Comparison of ENCODE assay signal across 17 cellular contexts in genomic region chr10:43386981-43387677, GRCh38. TPM values are rescaled to one million over a fixed set of nuclear protein-coding genes. Genes with fewer than 3 reads are reported as not detected.
DNase-seq lines count a peak whose midpoint lies in the region; ATAC-seq, FAIRE-seq and TF ChIP-seq lines count a peak whose summit lies in the region.
"Had no signal": no experiment of that assay in that cellular context is flagged by ENCODE, and none has a peak within 500 bp of the region (broad histone marks: within the 10 kb centered on the region; RNA-seq: fewer than 3 reads in every experiment).

No MANE protein-coding gene starts in this region.

- H3K56ac ChIP-seq in H1 (replicated peaks; ENCODE audit: insufficient read length, low read depth, low read length) = no peak overlapping the region

- no peak overlapping the region for H3K9ac ChIP-seq in H1 (replicated peaks in 1 of 4; ENCODE audit: extremely low read depth in 1 of 4, low read depth in 3 of 4, low read length in 3 of 4)

- H3K9me2 ChIP-seq in PC-9 (ENCODE audit: insufficient read depth) = no peaks in the 10 kb centered on the region

- no peak for TF ChIP-seq EP300 in H1 (IDR thresholded peaks at IDR 0.05; ENCODE audit: borderline replicate concordance in 1 of 2, low read depth in 2 of 2, low read length in 2 of 2)
- TF ChIP-seq EP300 in esophagus muscularis mucosa (IDR thresholded peaks at IDR 0.05) = no peak

- H3K27me3 ChIP-seq in PC-9 (ENCODE audit: insufficient read depth, low read depth) = no peaks in the 10 kb centered on the region
- H3K27me3 ChIP-seq in H1 (replicated peaks in 1 of 4; ENCODE audit: control insufficient read depth in 3 of 4, extremely low read depth in 1 of 4, insufficient read depth in 3 of 4, low read length in 3 of 4) = no peaks in the 10 kb centered on the region
- H3K27me3 ChIP-seq in esophagus muscularis mucosa = no peaks in the 10 kb centered on the region
- H3K27me3 ChIP-seq: testis had no signal

- no peaks in the 10 kb centered on the region for H3K27me3 Mint-ChIP-seq in activated CD4-positive, alpha-beta T cell treated with anti-CD3 and anti-CD28 coated beads, Interleukin-2, amount 10 ng/mL, durations not matched to agents 7 days and 5 days

- 97% methylated on average over 29 of the region's 29 CpGs; no CpG with 5 or more reads in 1 of the 2 experiments for WGBS in H1 (ENCODE audit: extremely low coverage in 1 of 2, insufficient coverage in 1 of 2, insufficient read length in 1 of 2, insufficient replicate concordance in 2 of 2, low coverage in 1 of 2, low lambda C conversion rate in 2 of 2, missing lambda C conversion rate in 1 of 2), 2 experiments
- 89% methylated on average over 26 of the region's 29 CpGs for WGBS in esophagus muscularis mucosa

- H3K14ac ChIP-seq in H1 (ENCODE audit: insufficient read length) = no peak overlapping the region

- no peaks in the 10 kb centered on the region; the same call in 1 of the 2 replicates for H3K23me2 ChIP-seq in H1 (ENCODE audit: low read depth, low read length)

- POLR2A ChIA-PET in activated CD4-positive, alpha-beta T cell treated with anti-CD3 and anti-CD28 coated beads, Interleukin-2, amount 10 ng/mL, durations not matched to agents 7 days and 5 days (lab: Charles Lee) = no interaction called here
- POLR2A ChIA-PET in PC-9 (lab: Charles Lee; ENCODE audit: unreplicated experiment) (no interaction called here), H1 (lab: Charles Lee; ENCODE audit: partially characterized antibody) (interaction anchor here (1.3 to 7.5 kb wide), 3 partner anchors 10 to 20 kb away, joined by 4 to 112 read pairs (median 6); no protein-coding TSS in a partner anchor)

- TF ChIP-seq CTCF in PC-9 (conservative IDR thresholded peaks at IDR 0.05) = no peak
- TF ChIP-seq CTCF in H1 (IDR thresholded peaks at IDR 0.05; ENCODE audit: control extremely low read depth in 1 of 3, insufficient read depth in 1 of 3, low read depth in 1 of 3, low read length in 3 of 3) = no peak
- TF ChIP-seq CTCF in esophagus muscularis mucosa (IDR thresholded peaks at IDR 0.05) = no peak

- H4K20me1 ChIP-seq in PC-9 (ENCODE audit: insufficient read depth) = peaks cover 71% of the 10 kb centered on the region
- H4K20me1 ChIP-seq in H1 (replicated peaks in 1 of 2; ENCODE audit: control insufficient read depth in 1 of 2, insufficient read depth in 2 of 2, low read length in 2 of 2) = peaks cover 33 to 36% of the 10 kb centered on the region in 2 experiments

- H4K8ac ChIP-seq in H1 (ENCODE audit: extremely low read depth, insufficient read depth, low read length) = peak overlapping the region; percentile 9; the same call in 1 of the 2 replicates

- H3K27ac Mint-ChIP-seq in activated CD4-positive, alpha-beta T cell treated with anti-CD3 and anti-CD28 coated beads, Interleukin-2, amount 10 ng/mL, durations not matched to agents 7 days and 5 days = peak overlapping the region; percentile 51
- H3K27ac Mint-ChIP-seq in stimulated activated effector memory CD8-positive, alpha-beta T cell treated with anti-CD3 and anti-CD28 coated beads, Interleukin-12 subunit alpha, Interleukin-12 subunit beta, amount 100 ng/mL, for 72 hours = peak overlapping the region; percentile 99

- ATAC-seq in stimulated activated effector memory CD8-positive, alpha-beta T cell treated with anti-CD3 and anti-CD28 coated beads, Interleukin-12 subunit alpha, Interleukin-12 subunit beta, amount 100 ng/mL, for 72 hours = no peak

- no peak overlapping the region for H4K91ac ChIP-seq in H1 (replicated peaks; ENCODE audit: insufficient read length, low read length)

- no peak for FAIRE-seq in H1 (lab: Jason Lieb, UNC)
- FAIRE-seq: TTC549 had no signal

- H3K18ac ChIP-seq in H1 (ENCODE audit: extremely low read depth, low read length) = no peak overlapping the region

- H2AFZ ChIP-seq in PC-9 (no peak overlapping the region), H1 (ENCODE audit: low read length) (no peak overlapping the region)

- peaks cover 89% of the 10 kb centered on the region for H3F3A ChIP-seq in PC-9 (ENCODE audit: insufficient read depth, low read depth)

- H3K27ac ChIP-seq in PC-9 = no peak overlapping the region
- H3K27ac ChIP-seq in H1 (ENCODE audit: low read depth, low read length) = no peak overlapping the region
- H3K27ac ChIP-seq in esophagus muscularis mucosa (replicated peaks in 1 of 4) = no peak overlapping the region
- H3K27ac ChIP-seq: lower lobe of right lung, skin epidermis, testis had no signal

- TF ChIP-seq POLR2A in H1 (IDR thresholded peaks at IDR 0.05; ENCODE audit: control extremely low read depth in 1 of 2, low read depth in 2 of 2, low read length in 2 of 2) = peak in 1 of 2 experiments; percentile 45; a peak in 1 of 3 replicates
- TF ChIP-seq POLR2A in esophagus muscularis mucosa (IDR thresholded peaks at IDR 0.05; ENCODE audit: low read depth) = no peak

- H3K36me3 ChIP-seq in PC-9 (ENCODE audit: low read depth) = peaks cover 54% of the 10 kb centered on the region
- H3K36me3 ChIP-seq in H1 (ENCODE audit: control insufficient read depth in 2 of 4, insufficient read depth in 4 of 4, low read length in 3 of 4) = peaks cover 36 to 66% (median 57%) of the 10 kb centered on the region in 4 experiments
- peaks cover 50 to 74% (median 73%) of the 10 kb centered on the region in 4 donors for H3K36me3 ChIP-seq in esophagus muscularis mucosa

- no peak for DNase-seq in activated CD4-positive, alpha-beta T cell treated with anti-CD3 and anti-CD28 coated beads, Interleukin-2, amount 10 ng/mL, durations not matched to agents 7 days and 5 days
- DNase-seq in activated CD4-positive, alpha-beta T cell treated with anti-CD3 and anti-CD28 coated beads, Interleukin-2, amount 50 U/mL, for 48 hours = no peak
- DNase-seq in PC-9 (no peak), H1 (ENCODE audit: low read depth in 1 of 2, low spot score in 2 of 2) (no peak), COLO668 (lab: John Stamatoyannopoulos, UW; ENCODE audit: unreplicated experiment) (no peak), inferior parietal cortex (ENCODE audit: extremely low spot score) (no peak), esophagus muscularis mucosa (ENCODE audit: extremely low spot score) (no peak)
- DNase-seq in stimulated activated effector memory CD8-positive, alpha-beta T cell treated with anti-CD3 and anti-CD28 coated beads, Interleukin-12 subunit alpha, Interleukin-12 subunit beta, amount 100 ng/mL, for 72 hours (ENCODE audit: low spot score in 2 of 2) = no peak
- DNase-seq: activated CD8-positive, alpha-beta memory T cell treated with anti-CD3 and anti-CD28 coated beads, Interleukin-2, amount 50 U/mL, for 4 hours; lower lobe of right lung; NCI-H1694 treated with DMSO at 0.1 percent for 48 hours; NCI-H82; occipital lobe; SHP77; testis had no signal

- H3K36me3 Mint-ChIP-seq in activated CD4-positive, alpha-beta T cell treated with anti-CD3 and anti-CD28 coated beads, Interleukin-2, amount 10 ng/mL, durations not matched to agents 7 days and 5 days (ENCODE audit: low read depth) = peaks cover 74% of the 10 kb centered on the region
- H3K36me3 Mint-ChIP-seq in stimulated activated effector memory CD8-positive, alpha-beta T cell treated with anti-CD3 and anti-CD28 coated beads, Interleukin-12 subunit alpha, Interleukin-12 subunit beta, amount 100 ng/mL, for 72 hours = peaks cover 87% of the 10 kb centered on the region

- no peak overlapping the region for H3K4me3 ChIP-seq in PC-9
- no peak overlapping the region for H3K4me3 ChIP-seq in H1 (ENCODE audit: extremely low read depth in 1 of 4, insufficient read depth in 2 of 4, low read depth in 3 of 4, low read length in 4 of 4)
- no peak overlapping the region for H3K4me3 ChIP-seq in esophagus muscularis mucosa
- H3K4me3 ChIP-seq: lower lobe of right lung, skin epidermis, testis had no signal

- no peak overlapping the region for H3K23ac ChIP-seq in H1 (ENCODE audit: insufficient read length)

- H3K4me1 Mint-ChIP-seq in activated CD4-positive, alpha-beta T cell treated with anti-CD3 and anti-CD28 coated beads, Interleukin-2, amount 10 ng/mL, durations not matched to agents 7 days and 5 days = peaks cover 59% of the 10 kb centered on the region
- H3K4me1 Mint-ChIP-seq in stimulated activated effector memory CD8-positive, alpha-beta T cell treated with anti-CD3 and anti-CD28 coated beads, Interleukin-12 subunit alpha, Interleukin-12 subunit beta, amount 100 ng/mL, for 72 hours = peaks cover 54% of the 10 kb centered on the region

- no peaks in the 10 kb centered on the region for H3K9me3 ChIP-seq in PC-9 (ENCODE audit: insufficient read depth, low read depth)
- H3K9me3 ChIP-seq in H1 (ENCODE audit: insufficient read depth in 2 of 2, low read depth in 1 of 2, low read length in 1 of 2) = no peaks in the 10 kb centered on the region
- no peaks in the 10 kb centered on the region for H3K9me3 ChIP-seq in esophagus muscularis mucosa
- H3K9me3 ChIP-seq: lower lobe of right lung, testis had no signal

- H2AK5ac ChIP-seq in H1 (ENCODE audit: low read depth, low read length) = no peak overlapping the region

- H3K79me2 ChIP-seq in PC-9 (ENCODE audit: low read depth) (peaks cover 48% of the 10 kb centered on the region), H1 (ENCODE audit: control insufficient read depth in 1 of 2, insufficient read depth in 2 of 2, low read length in 2 of 2) (peaks cover 12 to 43% of the 10 kb centered on the region in 2 experiments)

- BruUV-seq in PC-9 (replicated peaks; lab: Mats Ljungman, UMichigan) = TSS peak; percentile 8

- TF ChIP-seq RAD21 in H1 (IDR thresholded peaks at IDR 0.05 in 1 of 2, conservative IDR thresholded peaks at IDR 0.05 in 1 of 2; ENCODE audit: low read depth in 2 of 2, low read length in 2 of 2) = no peak

- no peak overlapping the region for H2BK12ac ChIP-seq in H1 (ENCODE audit: low read depth, low read length)

- H2BK120ac ChIP-seq in H1 (replicated peaks; ENCODE audit: low read depth, low read length) = no peak overlapping the region

- H2BK15ac ChIP-seq in H1 (ENCODE audit: low read length) = no peak overlapping the region

- H3K4ac ChIP-seq in H1 (replicated peaks; ENCODE audit: insufficient read length, low read depth, low read length) = no peak overlapping the region

- no peak overlapping the region for H2BK5ac ChIP-seq in H1 (ENCODE audit: low read depth, low read length)

- H3K4me2 ChIP-seq in PC-9 = no peak overlapping the region
- H3K4me2 ChIP-seq in H1 (ENCODE audit: insufficient read depth in 1 of 2, low read depth in 2 of 2, low read length in 2 of 2) = no peak overlapping the region

- H2BK20ac ChIP-seq in H1 (ENCODE audit: low read length) = no peak overlapping the region

- intact Hi-C loops in PC-9 (cut with micrococcal nuclease; ENCODE audit: unreplicated experiment) (no loop called here), esophagus muscularis mucosa (cut with DNase I) (no loop called here)

- H3K79me1 ChIP-seq in H1 (ENCODE audit: low read depth, low read length) = peaks cover 15% of the 10 kb centered on the region

- no peak overlapping the region for H4K5ac ChIP-seq in H1 (ENCODE audit: insufficient read length, low read depth, low read length)

- H3K4me1 ChIP-seq in PC-9 (replicated peaks; ENCODE audit: insufficient read depth) (no peaks in the 10 kb centered on the region), H1 (replicated peaks in 1 of 4; ENCODE audit: control insufficient read depth in 3 of 4, insufficient read depth in 4 of 4, low read length in 3 of 4) (no peaks in the 10 kb centered on the region; a peak in 1 of 7 replicates), esophagus muscularis mucosa (peaks cover 15 to 33% (median 22%) of the 10 kb centered on the region in 4 donors)

- no peaks in the 10 kb centered on the region for H3K9me3 Mint-ChIP-seq in activated CD4-positive, alpha-beta T cell treated with anti-CD3 and anti-CD28 coated beads, Interleukin-2, amount 10 ng/mL, durations not matched to agents 7 days and 5 days
- H3K9me3 Mint-ChIP-seq in stimulated activated effector memory CD8-positive, alpha-beta T cell treated with anti-CD3 and anti-CD28 coated beads, Interleukin-12 subunit alpha, Interleukin-12 subunit beta, amount 100 ng/mL, for 72 hours = no peaks in the 10 kb centered on the region

- CTCF ChIA-PET in activated CD4-positive, alpha-beta T cell treated with anti-CD3 and anti-CD28 coated beads, Interleukin-2, amount 10 ng/mL, durations not matched to agents 7 days and 5 days (lab: Charles Lee) = interaction anchor here (1.2 kb wide), 1 partner anchor 10 kb away, joined by 3 read pairs; no protein-coding TSS in a partner anchor
- CTCF ChIA-PET in PC-9 (lab: Charles Lee) = no interaction called here
- CTCF ChIA-PET in H1 (lab: Charles Lee; ENCODE audit: partially characterized antibody) = interaction anchor here (1.0 to 1.4 kb wide), 4 partner anchors 15 to 95 kb away, joined by 3 to 5 read pairs (median 4); no protein-coding TSS in a partner anchor

- H3K4me3 Mint-ChIP-seq in activated CD4-positive, alpha-beta T cell treated with anti-CD3 and anti-CD28 coated beads, Interleukin-2, amount 10 ng/mL, durations not matched to agents 7 days and 5 days = no peak overlapping the region
- H3K4me3 Mint-ChIP-seq in stimulated activated effector memory CD8-positive, alpha-beta T cell treated with anti-CD3 and anti-CD28 coated beads, Interleukin-12 subunit alpha, Interleukin-12 subunit beta, amount 100 ng/mL, for 72 hours = no peak overlapping the region

RNA-seq across cellular contexts. Expression of gene FXYD4, which starts 15.7 kb away (rescaled TPM):
- not detected for total RNA-seq in activated CD4-positive, alpha-beta T cell treated with anti-CD3 and anti-CD28 coated beads, Interleukin-2, amount 10 ng/mL, durations not matched to agents 7 days and 5 days
- total RNA-seq in PC-9 (2021) (not detected in 2 replicates), esophagus muscularis mucosa (not detected)
- total RNA-seq in H1 (2021; fragmentation: NEBNext Ultra II Directional; extraction: Animal tissue kit (Norgen Biotek cat#: 25700)) = not detected in 2 replicates
- not detected in 2 replicates for polyA plus RNA-seq in H1 (2011; rRNA removed)
- polyA plus RNA-seq in H1 (2011; cell fraction: cytosol; rRNA removed) = not detected
- not detected for polyA plus RNA-seq in H1 (2011; cell fraction: nucleus; rRNA removed)
- polyA plus RNA-seq in H1 (2012, experiment 1 of 2) = not detected in 4 replicates
- polyA plus RNA-seq in H1 (2012, experiment 2 of 2) = not detected
- not detected for polyA plus RNA-seq in H1 (2013, experiment 1 of 2)
- not detected for polyA plus RNA-seq in H1 (2013, experiment 2 of 2)
- not detected in 2 replicates for polyA minus RNA-seq in H1 (2011; rRNA and poly(A)+ RNA removed)
- not detected for polyA minus RNA-seq in H1 (2011; cell fraction: cytosol; rRNA and poly(A)+ RNA removed)
- polyA minus RNA-seq in H1 (2011; cell fraction: nucleus; rRNA and poly(A)+ RNA removed) = not detected
- total RNA-seq: lower lobe of right lung, occipital lobe had no signal

RNA-seq across cellular contexts. Expression of gene HNRNPF, which starts 21.9 kb away (rescaled TPM):
- total RNA-seq in activated CD4-positive, alpha-beta T cell treated with anti-CD3 and anti-CD28 coated beads, Interleukin-2, amount 10 ng/mL, durations not matched to agents 7 days and 5 days = 100 to 1,000 TPM; 464 to 481 TPM
- total RNA-seq in PC-9 (2021) (267 and 337 TPM in 2 replicates), esophagus muscularis mucosa (100 to 1,000 TPM; 113 to 243 (median 176) TPM)
- 389 and 397 TPM in 2 replicates for total RNA-seq in H1 (2021; fragmentation: NEBNext Ultra II Directional; extraction: Animal tissue kit (Norgen Biotek cat#: 25700))
- polyA plus RNA-seq in H1 (2011; rRNA removed) = 208 and 209 TPM in 2 replicates
- 285 TPM for polyA plus RNA-seq in H1 (2011; cell fraction: cytosol; rRNA removed)
- polyA plus RNA-seq in H1 (2011; cell fraction: nucleus; rRNA removed) = 199 TPM
- polyA plus RNA-seq in H1 (2012, experiment 1 of 2) = 322 to 369 TPM (median 332 TPM) in 4 replicates
- 154 TPM for polyA plus RNA-seq in H1 (2012, experiment 2 of 2)
- 167 TPM for polyA plus RNA-seq in H1 (2013, experiment 1 of 2)
- 175 TPM for polyA plus RNA-seq in H1 (2013, experiment 2 of 2)
- polyA minus RNA-seq in H1 (2011; rRNA and poly(A)+ RNA removed) = 303 and 334 TPM in 2 replicates
- 147 TPM for polyA minus RNA-seq in H1 (2011; cell fraction: cytosol; rRNA and poly(A)+ RNA removed)
- polyA minus RNA-seq in H1 (2011; cell fraction: nucleus; rRNA and poly(A)+ RNA removed) = 101 TPM

RNA-seq across cellular contexts. Expression of gene ZNF487, which starts 49.8 kb away (rescaled TPM):
- total RNA-seq in activated CD4-positive, alpha-beta T cell treated with anti-CD3 and anti-CD28 coated beads, Interleukin-2, amount 10 ng/mL, durations not matched to agents 7 days and 5 days = 1 to 10 TPM; 3.8 to 5.6 TPM
- total RNA-seq in PC-9 (2021) = 11.8 and 14.5 TPM in 2 replicates
- total RNA-seq in H1 (2021; fragmentation: NEBNext Ultra II Directional; extraction: Animal tissue kit (Norgen Biotek cat#: 25700)) = 1.9 TPM in 2 replicates
- polyA plus RNA-seq in H1 (2011; rRNA removed) = 1.9 and 2.5 TPM in 2 replicates
- polyA plus RNA-seq in H1 (2011; cell fraction: cytosol; rRNA removed) = 1.8 TPM
- polyA plus RNA-seq in H1 (2011; cell fraction: nucleus; rRNA removed) = 2.7 TPM
- polyA plus RNA-seq in H1 (2012, experiment 1 of 2) = 0.97 to 1.6 TPM (median 1.3 TPM) in 4 replicates
- polyA plus RNA-seq in H1 (2012, experiment 2 of 2) = 1.8 TPM
- polyA plus RNA-seq in H1 (2013, experiment 1 of 2) = 1.6 TPM
- 1.4 TPM for polyA plus RNA-seq in H1 (2013, experiment 2 of 2)
- 0.57 and 3.0 TPM in 2 replicates for polyA minus RNA-seq in H1 (2011; rRNA and poly(A)+ RNA removed)
- polyA minus RNA-seq in H1 (2011; cell fraction: cytosol; rRNA and poly(A)+ RNA removed) = not detected
- polyA minus RNA-seq in H1 (2011; cell fraction: nucleus; rRNA and poly(A)+ RNA removed) = 3.3 TPM
- 10 to 100 TPM in 1 of 4 donors, 1 to 10 TPM in 3; 9.1 to 10.1 (median 10.0) TPM for total RNA-seq in esophagus muscularis mucosa
